Comparison of ENCODE assay signal across 12 cellular contexts in genomic region chr12:124231980-124232653, GRCh38.
DNase-seq lines count a peak whose midpoint lies in the region; ATAC-seq and TF ChIP-seq lines count a peak whose summit lies in the region.
"Had no signal": no experiment of that assay in that cellular context is flagged by ENCODE, and none has a peak within 500 bp of the region (broad histone marks: within the 10 kb centered on the region; RNA-seq: fewer than 3 reads in every experiment).

No MANE protein-coding gene starts in this region.

- intact Hi-C loops in left colon (cut with DNase I, micrococcal nuclease) = no loop called here
- intact Hi-C loops in activated CD8-positive, alpha-beta T cell treated with anti-CD3 and anti-CD28 coated beads for 36 hours (cut with micrococcal nuclease) = no loop called here

- no peaks in the 10 kb centered on the region for H3K27me3 Mint-ChIP-seq in type B pancreatic cell
- H3K27me3 Mint-ChIP-seq in activated CD8-positive, alpha-beta T cell treated with anti-CD3 and anti-CD28 coated beads for 36 hours = peaks cover 4% of the 10 kb centered on the region

- H3K4me3 Mint-ChIP-seq in type B pancreatic cell = no peak overlapping the region
- H3K4me3 Mint-ChIP-seq in activated CD8-positive, alpha-beta T cell treated with anti-CD3 and anti-CD28 coated beads for 36 hours = no peak overlapping the region
- H3K4me3 Mint-ChIP-seq: activated T-cell treated with anti-CD3 and anti-CD28 coated beads, Interleukin-2, amount 50 U/mL, for 72 hours had no signal

- H3K27ac Mint-ChIP-seq in type B pancreatic cell = peak overlapping the region; percentile 55
- H3K27ac Mint-ChIP-seq in activated CD8-positive, alpha-beta T cell treated with anti-CD3 and anti-CD28 coated beads for 36 hours = no peak overlapping the region
- H3K27ac Mint-ChIP-seq: activated T-cell treated with anti-CD3 and anti-CD28 coated beads, Interleukin-2, amount 50 U/mL, for 72 hours; naive B cell had no signal

- no peak for TF ChIP-seq CTCF in type B pancreatic cell (conservative IDR thresholded peaks at IDR 0.05)
- TF ChIP-seq CTCF in activated CD8-positive, alpha-beta T cell treated with anti-CD3 and anti-CD28 coated beads for 36 hours (IDR thresholded peaks at IDR 0.05) = no peak

- H3K9me3 Mint-ChIP-seq in type B pancreatic cell = peaks cover 22% of the 10 kb centered on the region
- H3K9me3 Mint-ChIP-seq in activated CD8-positive, alpha-beta T cell treated with anti-CD3 and anti-CD28 coated beads for 36 hours = peaks cover 2% of the 10 kb centered on the region

- ATAC-seq in left colon (peak; percentile 91), GM21528 (IDR thresholded peaks at IDR 0.05; ENCODE audit: low FRiP score, unreplicated experiment) (no peak)
- ATAC-seq in activated CD8-positive, alpha-beta T cell treated with anti-CD3 and anti-CD28 coated beads for 36 hours = no peak
- ATAC-seq: activated T-cell treated with anti-CD3 and anti-CD28 coated beads, Interleukin-2, amount 50 U/mL, for 72 hours; GM12878 had no signal

- POLR2A ChIA-PET in activated CD8-positive, alpha-beta T cell treated with anti-CD3 and anti-CD28 coated beads for 36 hours (lab: Charles Lee) = no interaction called here

- H3K4me1 Mint-ChIP-seq in type B pancreatic cell (ENCODE audit: unreplicated experiment) = peaks cover 13% of the 10 kb centered on the region
- peaks cover 6% of the 10 kb centered on the region for H3K4me1 Mint-ChIP-seq in activated CD8-positive, alpha-beta T cell treated with anti-CD3 and anti-CD28 coated beads for 36 hours (ENCODE audit: low read depth)

- DNase-seq in LHCN-M2 (ENCODE audit: low read depth) (peak; percentile 45), NCI-H69 (lab: John Stamatoyannopoulos, UW) (peak; percentile 94), left colon (peak; percentile 74 to 75), type B pancreatic cell (ENCODE audit: extremely low spot score, unreplicated experiment) (no peak), NCI-H1694 treated with DMSO at 0.1 percent for 48 hours (lab: John Stamatoyannopoulos, UW) (no peak)
- DNase-seq in activated CD8-positive, alpha-beta T cell treated with anti-CD3 and anti-CD28 coated beads for 36 hours = no peak
- DNase-seq: activated T-cell treated with anti-CD3 and anti-CD28 coated beads, Interleukin-2, amount 50 U/mL, for 72 hours; Calu3; naive B cell; RPMI8226 had no signal

- peaks cover 11% of the 10 kb centered on the region for H3K36me3 Mint-ChIP-seq in type B pancreatic cell
- no peaks in the 10 kb centered on the region for H3K36me3 Mint-ChIP-seq in activated CD8-positive, alpha-beta T cell treated with anti-CD3 and anti-CD28 coated beads for 36 hours (ENCODE audit: low read depth)

- CTCF ChIA-PET in activated CD8-positive, alpha-beta T cell treated with anti-CD3 and anti-CD28 coated beads for 36 hours (lab: Charles Lee) = interaction anchor here (0.6 kb wide), 1 partner anchor 167 kb away, joined by 3 read pairs; no protein-coding TSS in a partner anchor

Comparison
In these comparisons a context has a peak if more than half of its experiments do, and no peak if none do; other contexts are left out.
1. DNase-seq: peak in LHCN-M2 (single experiment), NCI-H69 (single experiment) and left colon (2 of 2); none in type B pancreatic cell (single experiment), activated CD8-positive, alpha-beta T cell treated with anti-CD3 and anti-CD28 coated beads for 36 hours (single experiment) and NCI-H1694 treated with DMSO at 0.1 percent for 48 hours (single experiment).